10 cellular contexts compared by ENCODE assay signal in the genomic region with DNA sequence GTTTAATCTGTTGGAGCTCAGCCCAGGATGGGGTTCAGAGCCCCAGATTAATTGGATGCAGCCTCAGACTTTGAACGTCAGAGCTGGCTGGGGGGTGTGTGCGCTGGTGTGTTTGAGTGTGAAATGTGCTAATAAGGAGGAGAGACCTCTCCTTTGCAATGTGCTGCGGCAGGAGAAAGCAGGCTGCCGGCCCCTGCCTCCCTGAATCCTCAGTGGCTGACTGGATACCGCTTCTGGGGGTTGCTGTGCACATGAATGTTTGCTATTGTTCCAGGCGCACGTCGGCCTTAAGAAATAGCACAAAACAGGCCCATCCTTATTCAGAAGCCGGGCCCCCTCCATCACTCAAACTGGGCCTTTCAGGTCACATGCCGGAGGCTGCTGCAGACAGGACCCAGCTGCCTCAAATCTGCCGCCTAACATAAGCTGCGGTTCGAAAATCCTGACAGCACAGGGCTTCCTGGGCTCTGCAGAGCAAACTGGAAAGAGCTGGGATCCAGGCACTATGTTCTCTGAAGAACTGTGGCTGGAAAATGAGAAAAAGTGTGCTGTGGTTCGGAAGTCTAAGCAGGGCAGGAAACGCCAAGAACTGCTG.
DNase-seq lines count a peak whose midpoint lies in the region; TF ChIP-seq lines count a peak whose summit lies in the region.
"Had no signal": no experiment of that assay in that cellular context is flagged by ENCODE, and none has a peak within 500 bp of the region (broad histone marks: within the 10 kb centered on the region; RNA-seq: fewer than 3 reads in every experiment).

No MANE protein-coding gene starts in this region.

- H3K36me3 ChIP-seq in A673 (ENCODE audit: insufficient read depth, low read length, poor library complexity, severe bottlenecking) (no peaks in the 10 kb centered on the region), trophoblast cell (ENCODE audit: control insufficient read depth in 1 of 2, insufficient read depth in 2 of 2, low read length in 2 of 2) (peaks cover 0 to 3% of the 10 kb centered on the region in 2 experiments)

- no peak overlapping the region for H4K8ac ChIP-seq in trophoblast cell (ENCODE audit: low read depth, low read length)

- peak overlapping the region; percentile 43 for H2BK5ac ChIP-seq in trophoblast cell (ENCODE audit: low read depth, low read length, poor library complexity)

- no peak for TF ChIP-seq CTCF in A673 (conservative IDR thresholded peaks at IDR 0.05; ENCODE audit: low read depth, low read length)
- TF ChIP-seq CTCF in coronary artery (IDR thresholded peaks at IDR 0.05), result no peak

- no peak overlapping the region for H3K23ac ChIP-seq in trophoblast cell (ENCODE audit: low read length)

- no peak overlapping the region for H3K14ac ChIP-seq in trophoblast cell (ENCODE audit: low read length)

- H2BK120ac ChIP-seq in trophoblast cell (ENCODE audit: insufficient read depth, low read length, poor library complexity), result no peak overlapping the region

- DNase-seq in A673 (ENCODE audit: low spot score) (peak; percentile 22), coronary artery (ENCODE audit: low spot score) (no peak), inferior parietal cortex (ENCODE audit: extremely low spot score) (peak; percentile 70), trophoblast cell (no peak), NOMO-1 treated with DMSO at 0.1 percent for 48 hours (lab: John Stamatoyannopoulos, UW; ENCODE audit: unreplicated experiment) (no peak), DMS79 treated with DMSO at 0.1 percent for 48 hours (lab: John Stamatoyannopoulos, UW) (no peak), HCEC 1CT (no peak), 8988T (no peak)
- DNase-seq: SK-N-SH had no signal

- BruUV-seq in A673 (replicated peaks; lab: Mats Ljungman, UMichigan), result no TSS peak

- H2BK12ac ChIP-seq in trophoblast cell (ENCODE audit: low read length), result no peak overlapping the region

- no peaks in the 10 kb centered on the region for H3K79me2 ChIP-seq in trophoblast cell (ENCODE audit: control insufficient read depth, insufficient read depth, low read length, poor library complexity)

- no peak overlapping the region for H3K4me3 ChIP-seq in A673 (ENCODE audit: low read depth, low read length, poor library complexity, severe bottlenecking)
- peak overlapping the region; percentile 48 for H3K4me3 ChIP-seq in coronary artery
- no peak overlapping the region for H3K4me3 ChIP-seq in trophoblast cell (ENCODE audit: low read depth, low read length)
- H3K4me3 ChIP-seq: K562 had no signal

- no peak overlapping the region for H2AFZ ChIP-seq in trophoblast cell (ENCODE audit: insufficient read depth, low read length, poor library complexity)

- no CpG with 5 or more reads among the region's 15 CpGs for WGBS in trophoblast cell (ENCODE audit: extremely low coverage, insufficient coverage, insufficient read length)

- H3K4me1 ChIP-seq in A673 (ENCODE audit: insufficient read depth, low read length, poor library complexity, severe bottlenecking), result peaks cover 6% of the 10 kb centered on the region
- H3K4me1 ChIP-seq in trophoblast cell (ENCODE audit: control insufficient read depth in 1 of 2, insufficient read depth in 2 of 2, low read length in 2 of 2), result peaks cover 11 to 14% of the 10 kb centered on the region in 2 experiments

- H3K9ac ChIP-seq in trophoblast cell (ENCODE audit: low read length), result no peak overlapping the region
- H3K9ac ChIP-seq: SK-N-SH had no signal

- POLR2A ChIA-PET in A673 (lab: Charles Lee; ENCODE audit: low non-redundant PET), result no interaction called here

- no peak overlapping the region for H3K4ac ChIP-seq in trophoblast cell (ENCODE audit: low read depth, low read length)

- CTCF ChIA-PET in A673 (lab: Charles Lee), result no interaction called here

- H3K9me3 ChIP-seq in A673 (ENCODE audit: low read depth, low read length, poor library complexity, severe bottlenecking), result no peaks in the 10 kb centered on the region
- H3K9me3 ChIP-seq in trophoblast cell (ENCODE audit: insufficient read depth, low read depth, low read length), result no peaks in the 10 kb centered on the region
- H3K9me3 ChIP-seq: SK-N-SH had no signal

- no peak overlapping the region for H3K4me2 ChIP-seq in trophoblast cell (ENCODE audit: low read length)
- H3K4me2 ChIP-seq: SK-N-SH had no signal

- intact Hi-C loops in A673 (cut with micrococcal nuclease; ENCODE audit: unreplicated experiment), result no loop called here

- no peak overlapping the region for H3K18ac ChIP-seq in trophoblast cell (ENCODE audit: low read length)

- H4K12ac ChIP-seq in trophoblast cell (ENCODE audit: low read depth, low read length), result no peak overlapping the region

- H4K91ac ChIP-seq in trophoblast cell (ENCODE audit: low read depth, low read length), result peak overlapping the region; percentile 48

- H3K27me3 ChIP-seq in A673 (replicated peaks; ENCODE audit: insufficient read depth, low read depth, low read length, poor library complexity) (no peaks in the 10 kb centered on the region), trophoblast cell (ENCODE audit: insufficient read depth, low read length) (no peaks in the 10 kb centered on the region)

- no peaks in the 10 kb centered on the region for H3K79me1 ChIP-seq in trophoblast cell (ENCODE audit: low read length)

- H2AK5ac ChIP-seq in trophoblast cell (ENCODE audit: low read length), result no peak overlapping the region

- H3K27ac ChIP-seq in A673 (ENCODE audit: low read depth, low read length, poor library complexity, severe bottlenecking), result no peak overlapping the region
- peak overlapping the region; percentile 81 to 83 for H3K27ac ChIP-seq in coronary artery
- peak overlapping the region; percentile 58 for H3K27ac ChIP-seq in trophoblast cell (ENCODE audit: low read depth, low read length)

Comparison
In these comparisons a context has a peak if more than half of its experiments do, and no peak if none do; other contexts are left out.
1. DNase-seq: peak in A673 (single experiment) and inferior parietal cortex (single experiment); none in coronary artery (single experiment), trophoblast cell (0 of 2), NOMO-1 treated with DMSO at 0.1 percent for 48 hours (single experiment), DMS79 treated with DMSO at 0.1 percent for 48 hours (single experiment), HCEC 1CT (single experiment) and 8988T (single experiment).